ENCODE assay signal across 27 cellular contexts in the genomic region with DNA sequence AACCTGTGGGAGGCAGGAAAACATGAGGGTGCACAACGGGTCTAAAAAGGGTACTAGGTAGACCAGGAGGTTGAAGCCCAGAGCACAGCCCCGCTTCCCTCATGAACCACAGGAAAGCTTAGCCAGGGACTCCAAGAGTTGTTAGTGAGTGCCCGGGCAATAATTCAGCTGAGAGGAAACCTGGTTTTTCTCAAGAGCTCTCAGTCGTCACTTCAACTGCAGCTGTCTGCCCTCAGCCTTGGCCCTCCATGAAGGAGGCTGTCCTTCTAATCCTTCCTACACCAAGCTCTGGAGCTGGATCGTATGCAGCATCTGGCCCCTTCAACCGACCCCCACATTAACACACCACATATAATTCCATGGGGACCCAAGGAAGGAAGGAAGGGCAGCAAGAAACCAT.
"Had no signal": no experiment of that assay in that cellular context is flagged by ENCODE, and none has a peak within 500 bp of the region (broad histone marks: within the 10 kb centered on the region; RNA-seq: fewer than 3 reads in every experiment).

No MANE protein-coding gene starts in this region.

- H3K27me3 ChIP-seq: adrenal gland, body of pancreas, gastrocnemius medialis, hepatocyte, neural progenitor cell, right atrium auricular region, vagina had no signal

- H3K4me3 ChIP-seq: adrenal gland, body of pancreas, coronary artery, dorsolateral prefrontal cortex, gastrocnemius medialis, hepatocyte, neural progenitor cell, right atrium auricular region, thoracic aorta, vagina had no signal

- H3K36me3 ChIP-seq: adrenal gland, gastrocnemius medialis, neural progenitor cell, right atrium auricular region, thoracic aorta, vagina had no signal

- H3K27ac ChIP-seq: adrenal gland, body of pancreas, coronary artery, dorsolateral prefrontal cortex, gastrocnemius medialis, hepatocyte, neural progenitor cell, parathyroid adenoma, right atrium auricular region, thoracic aorta, vagina had no signal

- DNase-seq: activated CD4-positive, alpha-beta T cell treated with anti-CD3 and anti-CD28 coated beads for 36 hours; activated CD4-positive, CD25-positive, alpha-beta regulatory T cell; activated CD8-positive, alpha-beta memory T cell treated with anti-CD3 and anti-CD28 coated beads, Interleukin-2, amount 10 ng/mL, durations not matched to agents 7 days and 5 days; activated CD8-positive, alpha-beta T cell treated with anti-CD3 and anti-CD28 coated beads, Interleukin-2, amount 10 ng/mL, durations not matched to agents 7 days and 5 days; activated effector memory CD4-positive, alpha-beta T cell treated with Interleukin-2 at 50 U/mL for 16 hours; activated naive CD4-positive, alpha-beta T cell treated with anti-CD3 and anti-CD28 coated beads for 36 hours; activated naive CD8-positive, alpha-beta T cell treated with anti-CD3 and anti-CD28 coated beads for 36 hours; activated T-cell treated with anti-CD3 and anti-CD28 coated beads, Interleukin-2, amount 50 U/mL, for 72 hours; adrenal gland; aorta; body of pancreas; dorsolateral prefrontal cortex; effector memory CD4-positive, alpha-beta T cell; erythroblast; gastrocnemius medialis; left cardiac atrium; natural killer cell; occipital lobe; stimulated activated CD4-positive, alpha-beta T cell treated with anti-CD3 and anti-CD28 coated beads, Interleukin-4, amount 100 ng/mL, for 1 hour; stimulated activated naive CD8-positive, alpha-beta T cell treated with anti-CD3 and anti-CD28 coated beads, Interleukin-15, Interleukin-2, amounts not matched to agents 100 U/mL and 50 U/mL, for 24 hours had no signal

- ATAC-seq: activated CD4-positive, alpha-beta T cell treated with anti-CD3 and anti-CD28 coated beads for 36 hours; activated CD8-positive, alpha-beta memory T cell treated with anti-CD3 and anti-CD28 coated beads, Interleukin-2, amount 10 ng/mL, durations not matched to agents 7 days and 5 days; activated CD8-positive, alpha-beta T cell treated with anti-CD3 and anti-CD28 coated beads, Interleukin-2, amount 10 ng/mL, durations not matched to agents 7 days and 5 days; activated T-cell treated with anti-CD3 and anti-CD28 coated beads, Interleukin-2, amount 50 U/mL, for 72 hours; body of pancreas; gastrocnemius medialis; left cardiac atrium; natural killer cell; stimulated activated naive CD8-positive, alpha-beta T cell treated with anti-CD3 and anti-CD28 coated beads, Interleukin-15, Interleukin-2, amounts not matched to agents 100 U/mL and 50 U/mL, for 24 hours had no signal

- H3K4me1 ChIP-seq: adrenal gland, body of pancreas, gastrocnemius medialis, parathyroid adenoma, right atrium auricular region, vagina had no signal

- H3K9me3 ChIP-seq: adrenal gland, body of pancreas, gastrocnemius medialis, right atrium auricular region, thoracic aorta, vagina had no signal
